ENCODE assay signal across 14 cellular contexts in genomic region chr1:22717038-22717758, GRCh38. TPM values are rescaled to one million over a fixed set of nuclear protein-coding genes. Genes with fewer than 3 reads are reported as not detected.
A peak's percentile ranks its signal among the peaks of the same experiment; 100 is the strongest.
DNase-seq lines count a peak whose midpoint lies in the region; ATAC-seq and TF ChIP-seq lines count a peak whose summit lies in the region.
"Had no signal": no experiment of that assay in that cellular context is flagged by ENCODE, and none has a peak within 500 bp of the region (broad histone marks: within the 10 kb centered on the region; RNA-seq: fewer than 3 reads in every experiment).

No MANE protein-coding gene starts in this region.

- no peaks in the 10 kb centered on the region for H3K9me3 Mint-ChIP-seq in activated CD8-positive, alpha-beta T cell treated with anti-CD3 and anti-CD28 coated beads for 36 hours
- no peaks in the 10 kb centered on the region for H3K9me3 Mint-ChIP-seq in MCF 10A (ENCODE audit: unreplicated experiment)

- peaks cover 5% of the 10 kb centered on the region for H3K4me1 Mint-ChIP-seq in activated CD8-positive, alpha-beta T cell treated with anti-CD3 and anti-CD28 coated beads for 36 hours (ENCODE audit: low read depth)
- no peaks in the 10 kb centered on the region for H3K4me1 Mint-ChIP-seq in MCF 10A (ENCODE audit: insufficient read depth, unreplicated experiment)

- no peak overlapping the region for H3K4me2 ChIP-seq in mesendoderm (ENCODE audit: low read length)

- H3K9ac ChIP-seq in mesendoderm (ENCODE audit: low read length) = no peak overlapping the region

- no peak for TF ChIP-seq CTCF in activated CD8-positive, alpha-beta T cell treated with anti-CD3 and anti-CD28 coated beads for 36 hours (IDR thresholded peaks at IDR 0.05)
- TF ChIP-seq CTCF in MCF 10A (IDR thresholded peaks at IDR 0.05; ENCODE audit: unreplicated experiment) = no peak

- H4K8ac ChIP-seq in mesendoderm (ENCODE audit: low read depth, low read length) = no peak overlapping the region

- H3K4me1 ChIP-seq in mesendoderm (ENCODE audit: control insufficient read depth, low read depth, low read length) = peaks cover 5% of the 10 kb centered on the region
- H3K4me1 ChIP-seq: foreskin keratinocyte had no signal

- ATAC-seq in activated CD8-positive, alpha-beta T cell treated with anti-CD3 and anti-CD28 coated beads for 36 hours = no peak
- ATAC-seq: activated CD4-positive, alpha-beta T cell treated with anti-CD3 and anti-CD28 coated beads for 36 hours; foreskin keratinocyte had no signal

- no peaks in the 10 kb centered on the region for H3K36me3 Mint-ChIP-seq in activated CD8-positive, alpha-beta T cell treated with anti-CD3 and anti-CD28 coated beads for 36 hours (ENCODE audit: low read depth)
- no peaks in the 10 kb centered on the region for H3K36me3 Mint-ChIP-seq in MCF 10A (ENCODE audit: insufficient read depth, unreplicated experiment)

- no peak overlapping the region for H3K18ac ChIP-seq in mesendoderm (ENCODE audit: low read length)

- H2AK5ac ChIP-seq in mesendoderm (ENCODE audit: low read length) = no peak overlapping the region

- no peak overlapping the region for H3K23ac ChIP-seq in mesendoderm (ENCODE audit: low read length)

- DNase-seq in DMS79 (lab: John Stamatoyannopoulos, UW) (peak; percentile 9), NCI-H1105 (lab: John Stamatoyannopoulos, UW) (peak; percentile 66), RPMI8226 (peak; percentile 18), mesendoderm (peak; percentile 62), NCI-H2227 treated with DMSO at 0.1 percent for 48 hours (lab: John Stamatoyannopoulos, UW) (no peak), cerebellar nuclear complex (lab: John Stamatoyannopoulos, UW) (no peak), MCF 10A (ENCODE audit: unreplicated experiment) (no peak)
- no peak for DNase-seq in activated CD8-positive, alpha-beta T cell treated with anti-CD3 and anti-CD28 coated beads for 36 hours
- DNase-seq: activated CD4-positive, alpha-beta T cell treated with anti-CD3 and anti-CD28 coated beads for 36 hours; activated naive CD4-positive, alpha-beta T cell treated with anti-CD3 and anti-CD28 coated beads, Interleukin-2, amount 50 U/mL, for 16 hours; foreskin keratinocyte; occipital lobe; stimulated activated CD4-positive, alpha-beta T cell treated with anti-CD3 and anti-CD28 coated beads, Interleukin-15, amount 100 ng/mL, for 24 hours had no signal

- H3K56ac ChIP-seq in mesendoderm (ENCODE audit: low read length) = peak overlapping the region; percentile 51

- no TSS peak for BruUV-seq in MCF 10A (replicated peaks; lab: Mats Ljungman, UMichigan)

- no peak overlapping the region for H2BK5ac ChIP-seq in mesendoderm (ENCODE audit: low read length)

- no peak overlapping the region for H2BK15ac ChIP-seq in mesendoderm (replicated peaks; ENCODE audit: low read depth)

- no peak overlapping the region for H3K4me3 Mint-ChIP-seq in activated CD8-positive, alpha-beta T cell treated with anti-CD3 and anti-CD28 coated beads for 36 hours
- no peak overlapping the region for H3K4me3 Mint-ChIP-seq in MCF 10A (ENCODE audit: unreplicated experiment)
- H3K4me3 Mint-ChIP-seq: activated CD4-positive, alpha-beta T cell treated with anti-CD3 and anti-CD28 coated beads for 36 hours had no signal

- no peaks in the 10 kb centered on the region for H3K36me3 ChIP-seq in mesendoderm (ENCODE audit: control insufficient read depth, insufficient read depth, low read length)
- H3K36me3 ChIP-seq: SJSA1 had no signal

- H3K79me2 ChIP-seq in mesendoderm (ENCODE audit: control insufficient read depth, insufficient read depth, low read length) = no peaks in the 10 kb centered on the region

- intact Hi-C loops in activated CD8-positive, alpha-beta T cell treated with anti-CD3 and anti-CD28 coated beads for 36 hours (cut with micrococcal nuclease) = no loop called here
- intact Hi-C loops in MCF 10A (cut with micrococcal nuclease) = no loop called here

- peaks cover 24% of the 10 kb centered on the region for H3K27me3 Mint-ChIP-seq in activated CD8-positive, alpha-beta T cell treated with anti-CD3 and anti-CD28 coated beads for 36 hours
- no peaks in the 10 kb centered on the region for H3K27me3 Mint-ChIP-seq in MCF 10A (ENCODE audit: insufficient read depth, unreplicated experiment)

- H2BK120ac ChIP-seq in mesendoderm (ENCODE audit: low read depth, low read length) = no peak overlapping the region

- H3K4ac ChIP-seq in mesendoderm (ENCODE audit: low read depth, low read length) = no peak overlapping the region

- H3K27ac Mint-ChIP-seq in activated CD8-positive, alpha-beta T cell treated with anti-CD3 and anti-CD28 coated beads for 36 hours = no peak overlapping the region
- no peak overlapping the region for H3K27ac Mint-ChIP-seq in MCF 10A (ENCODE audit: low read depth, unreplicated experiment)
- H3K27ac Mint-ChIP-seq: activated CD4-positive, alpha-beta T cell treated with anti-CD3 and anti-CD28 coated beads for 36 hours had no signal

- POLR2A ChIA-PET in activated CD8-positive, alpha-beta T cell treated with anti-CD3 and anti-CD28 coated beads for 36 hours (lab: Charles Lee) = no interaction called here
- POLR2A ChIA-PET in MCF 10A (lab: Yijun Ruan, JAX) = no interaction called here

- H3K79me1 ChIP-seq in mesendoderm (ENCODE audit: low read length) = no peaks in the 10 kb centered on the region

- WGBS in mesendoderm (ENCODE audit: extremely low coverage, insufficient coverage, low lambda C conversion rate) = no CpG with 5 or more reads among the region's 11 CpGs

- no peak overlapping the region for H4K5ac ChIP-seq in mesendoderm (ENCODE audit: low read length)

- peaks cover 3% of the 10 kb centered on the region for H3K27me3 ChIP-seq in mesendoderm (ENCODE audit: insufficient read depth, low read length, poor library complexity)

- no peak overlapping the region for H3K4me3 ChIP-seq in mesendoderm (ENCODE audit: low read length)
- H3K4me3 ChIP-seq: SJSA1 had no signal

- CTCF ChIA-PET in activated CD8-positive, alpha-beta T cell treated with anti-CD3 and anti-CD28 coated beads for 36 hours (lab: Charles Lee) = interaction anchor here (3.4 kb wide), 1 partner anchor 14 kb away, joined by 19 read pairs; no protein-coding TSS in a partner anchor
- CTCF ChIA-PET in MCF 10A (lab: Yijun Ruan, JAX) = interaction anchor here (0.7 to 5.7 kb wide), 2 partner anchors 9 to 13 kb away, joined by 4 to 32 read pairs; no protein-coding TSS in a partner anchor

- no peak overlapping the region for H3K27ac ChIP-seq in mesendoderm (ENCODE audit: low read depth, low read length)
- H3K27ac ChIP-seq: foreskin keratinocyte, SJSA1 had no signal

RNA-seq across cellular contexts. Expression of gene EPHB2, which starts 6.6 kb away (rescaled TPM):
- polyA plus RNA-seq in mesendoderm (2013, experiment 1 of 2) = 5.6 TPM
- polyA plus RNA-seq in mesendoderm (2013, experiment 2 of 2) = 6.2 TPM
- under 1 TPM in 1 of 2 experiments, not detected in 1; 0.13 TPM for total RNA-seq in activated CD8-positive, alpha-beta T cell treated with anti-CD3 and anti-CD28 coated beads for 36 hours
- total RNA-seq in MCF 10A (2022) = 0.22 and 0.79 TPM in 2 replicates
- total RNA-seq: activated CD4-positive, alpha-beta T cell treated with anti-CD3 and anti-CD28 coated beads for 36 hours had no signal

Comparison
In these comparisons a context has a peak if more than half of its experiments do, and no peak if none do; other contexts are left out.
1. DNase-seq: peak in DMS79 (single experiment), NCI-H1105 (single experiment), RPMI8226 (single experiment) and mesendoderm (single experiment); none in NCI-H2227 treated with DMSO at 0.1 percent for 48 hours (single experiment), activated CD8-positive, alpha-beta T cell treated with anti-CD3 and anti-CD28 coated beads for 36 hours (single experiment), cerebellar nuclear complex (0 of 2) and MCF 10A (single experiment).